Comparison of ENCODE assay signal across 2 cellular contexts in genomic region chr12:55723516-55724225, GRCh38.
TF ChIP-seq lines count a peak whose summit lies in the region.

No MANE protein-coding gene starts in this region.

TF ChIP-seq in GM23338, 12 proteins besides CTCF, POLR2A, EP300 and RAD21:
- TF ChIP-seq ETS1 (IDR thresholded peaks at IDR 0.05), result no peak
- no peak for TF ChIP-seq REST (IDR thresholded peaks at IDR 0.05; ENCODE audit: unreplicated experiment)
- no peak for TF ChIP-seq ZNF462 (CRISPR knock-in tag; IDR thresholded peaks at IDR 0.05)
- no peak for TF ChIP-seq EZH2 (IDR thresholded peaks at IDR 0.05; ENCODE audit: low read depth, unreplicated experiment)
- TF ChIP-seq JUNB (IDR thresholded peaks at IDR 0.05; ENCODE audit: unreplicated experiment), result no peak
- TF ChIP-seq CREB1 (CRISPR knock-in tag; IDR thresholded peaks at IDR 0.05; ENCODE audit: low read depth), result no peak

TF ChIP-seq in liver, 16 proteins besides CTCF, POLR2A, EP300 and RAD21:
- TF ChIP-seq JUND (IDR thresholded peaks at IDR 0.05) (no peak), HNF4A (conservative IDR thresholded peaks at IDR 0.05) (peak in 1 of 2 donors; percentile 20), YY1 (IDR thresholded peaks at IDR 0.05) (no peak), RXRA (IDR thresholded peaks at IDR 0.05) (peak; percentile 15)
